ENCODE assay signal across 1 cellular context in genomic region chr10:60417898-60418297, GRCh38.
A peak's percentile ranks its signal among the peaks of the same experiment; 100 is the strongest.
TF ChIP-seq lines count a peak whose summit lies in the region.

No MANE protein-coding gene starts in this region.

TF ChIP-seq in SK-N-SH, 30 proteins besides CTCF, POLR2A, EP300 and RAD21 (continued from another document):
- TF ChIP-seq MAX (IDR thresholded peaks at IDR 0.05; ENCODE audit: low read depth) (0 out of 2 replicates have a peak, but pooled peaks have one; percentile 28), POLR2AphosphoS5 (IDR thresholded peaks at IDR 0.05; ENCODE audit: low read depth, low read length) (no peak), CHD2 (IDR thresholded peaks at IDR 0.05; ENCODE audit: low read length, partially characterized antibody) (no peak), TCF12 (IDR thresholded peaks at IDR 0.05) (peak; percentile 87), USF2 (IDR thresholded peaks at IDR 0.05; ENCODE audit: borderline replicate concordance, low read depth, low read length) (no peak), GABPA (IDR thresholded peaks at IDR 0.05; ENCODE audit: low read depth) (no peak), RCOR1 (IDR thresholded peaks at IDR 0.05; ENCODE audit: low read length) (no peak), GATA2 (CRISPR knock-in tag; IDR thresholded peaks at IDR 0.05) (no peak), YY1 (IDR thresholded peaks at IDR 0.05; ENCODE audit: low read depth) (0 out of 2 replicates have a peak, but pooled peaks have one; percentile 20), SIN3A (IDR thresholded peaks at IDR 0.05; ENCODE audit: borderline replicate concordance, low read depth, low read length) (no peak), RXRA (IDR thresholded peaks at IDR 0.05; ENCODE audit: borderline replicate concordance, low read depth) (no peak), NFIC (IDR thresholded peaks at IDR 0.05; ENCODE audit: borderline replicate concordance) (peak; percentile 26), NRF1 (IDR thresholded peaks at IDR 0.05; ENCODE audit: low read depth, low read length) (no peak), REST (IDR thresholded peaks at IDR 0.05; ENCODE audit: low read depth, low read length) (no peak), PBX3 (IDR thresholded peaks at IDR 0.05) (peak; percentile 90), FOSL2 (IDR thresholded peaks at IDR 0.05; ENCODE audit: borderline replicate concordance, low read depth) (peak; percentile 68; the same call in 1 of the 2 replicates), SMC3 (IDR thresholded peaks at IDR 0.05; ENCODE audit: low read depth, low read length) (no peak), IRF3 (IDR thresholded peaks at IDR 0.05; ENCODE audit: low read depth, low read length) (no peak)
